8 cellular contexts compared by ENCODE assay signal in the genomic region with DNA sequence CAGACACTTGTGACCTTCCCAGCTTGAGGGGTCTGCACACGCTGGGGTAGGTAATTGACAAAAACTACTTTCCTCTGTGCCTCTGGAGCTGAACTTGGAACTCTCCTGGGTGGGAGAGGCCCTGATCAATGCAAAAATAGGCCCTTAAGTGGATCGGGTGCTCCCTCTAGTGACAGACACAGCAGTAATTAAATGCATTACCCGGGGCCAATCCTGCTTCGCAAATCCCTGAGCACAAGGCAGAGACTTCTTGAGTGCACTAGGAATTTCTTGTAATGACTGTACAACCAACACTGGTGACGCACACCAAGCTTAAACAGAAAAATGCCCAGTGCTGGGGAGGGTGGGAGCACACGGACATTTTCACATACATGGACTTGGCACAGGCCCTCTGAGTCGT. TPM values are rescaled to one million over a fixed set of nuclear protein-coding genes. Genes with fewer than 3 reads are reported as not detected.
A peak's percentile ranks its signal among the peaks of the same experiment; 100 is the strongest.
DNase-seq lines count a peak whose midpoint lies in the region; ATAC-seq, FAIRE-seq and TF ChIP-seq lines count a peak whose summit lies in the region.

No MANE protein-coding gene starts in this region.

- peaks cover 32% of the 10 kb centered on the region for H3K4me1 Mint-ChIP-seq in activated naive CD4-positive, alpha-beta T cell treated with anti-CD3 and anti-CD28 coated beads, Interleukin-2, amount 10 ng/mL, durations not matched to agents 7 days and 5 days

- CTCF ChIA-PET in Panc1 (lab: Charles Lee), result interaction anchor here (0.5 to 0.7 kb wide), 4 partner anchors 203 to 277 kb away, joined by 3 to 12 read pairs (median 8); no protein-coding TSS in a partner anchor
- CTCF ChIA-PET in activated naive CD4-positive, alpha-beta T cell treated with anti-CD3 and anti-CD28 coated beads, Interleukin-2, amount 10 ng/mL, durations not matched to agents 7 days and 5 days (lab: Charles Lee), result interaction anchor here (0.7 to 2.9 kb wide), 11 partner anchors 21 to 329 kb away, joined by 3 to 15 read pairs (median 4); no protein-coding TSS in a partner anchor

- H3K36me3 ChIP-seq in Panc1 (ENCODE audit: control insufficient read depth, insufficient read depth, low read length), result no peaks in the 10 kb centered on the region
- no peaks in the 10 kb centered on the region for H3K36me3 ChIP-seq in gastroesophageal sphincter
- no peaks in the 10 kb centered on the region for H3K36me3 ChIP-seq in pancreas

- FAIRE-seq in HTR-8/SVneo (lab: Jason Lieb, UNC), result no peak
- FAIRE-seq in pancreas (lab: Jason Lieb, UNC), result no peak

- H3K27me3 Mint-ChIP-seq in activated naive CD4-positive, alpha-beta T cell treated with anti-CD3 and anti-CD28 coated beads, Interleukin-2, amount 10 ng/mL, durations not matched to agents 7 days and 5 days, result peaks cover 48% of the 10 kb centered on the region

- no peak for TF ChIP-seq EP300 in gastroesophageal sphincter (IDR thresholded peaks at IDR 0.05)

- H3K9me3 Mint-ChIP-seq in activated naive CD4-positive, alpha-beta T cell treated with anti-CD3 and anti-CD28 coated beads, Interleukin-2, amount 10 ng/mL, durations not matched to agents 7 days and 5 days, result no peaks in the 10 kb centered on the region

- peak; percentile 86 for DNase-seq in D341Med (ENCODE audit: low spot score)
- DNase-seq in HTR-8/SVneo (ENCODE audit: insufficient read length, low spot score), result peak; percentile 89
- peak; percentile 60 for DNase-seq in Panc1 (ENCODE audit: low read depth, low spot score)
- DNase-seq in activated naive CD4-positive, alpha-beta T cell treated with anti-CD3 and anti-CD28 coated beads, Interleukin-2, amount 10 ng/mL, durations not matched to agents 7 days and 5 days, result peak; percentile 72
- peak in 3 of 6 donors; percentile 40 to 68 (median 45) for DNase-seq in pancreas

- POLR2A ChIA-PET in Panc1 (lab: Charles Lee), result no interaction called here

- no peaks in the 10 kb centered on the region for H3K9me3 ChIP-seq in Panc1 (ENCODE audit: control insufficient read depth, insufficient read depth, low read depth, low read length)
- no peaks in the 10 kb centered on the region for H3K9me3 ChIP-seq in gastroesophageal sphincter
- no peaks in the 10 kb centered on the region for H3K9me3 ChIP-seq in pancreas

- no peak for TF ChIP-seq POLR2A in gastroesophageal sphincter (IDR thresholded peaks at IDR 0.05)

- no peak overlapping the region for H3K27ac ChIP-seq in Panc1 (ENCODE audit: low read length)
- H3K27ac ChIP-seq in gastroesophageal sphincter, result no peak overlapping the region
- H3K27ac ChIP-seq in pancreas, result no peak overlapping the region

- BruUV-seq in Panc1 (replicated peaks; lab: Mats Ljungman, UMichigan), result no TSS peak

- H3K27me3 ChIP-seq in Panc1 (ENCODE audit: control insufficient read depth, insufficient read depth, low read length) (no peaks in the 10 kb centered on the region), gastroesophageal sphincter (peaks cover 27% of the 10 kb centered on the region), pancreas (no peaks in the 10 kb centered on the region)

- intact Hi-C loops in Panc1 (cut with micrococcal nuclease; ENCODE audit: unreplicated experiment) (no loop called here), pancreas (cut with DNase I) (loop anchor here in 2 of 3 donors (5.0 to 10.0 kb wide), 2 partner anchors 273 to 276 kb away; a partner anchor contains a TSS)

- no peaks in the 10 kb centered on the region for H3K4me1 ChIP-seq in Panc1 (ENCODE audit: control insufficient read depth, insufficient read depth, low read length)
- no peaks in the 10 kb centered on the region for H3K4me1 ChIP-seq in gastroesophageal sphincter
- H3K4me1 ChIP-seq in pancreas, result no peaks in the 10 kb centered on the region

- no CpG with 5 or more reads among the region's 7 CpGs for WGBS in gastroesophageal sphincter (ENCODE audit: low coverage in 1 of 2), 2 donors
- WGBS in pancreas, 2 donors, result 10 to 14% methylated on average over 7 of the region's 7 CpGs

- H3K4me3 ChIP-seq in Panc1 (ENCODE audit: low read depth in 2 of 2, low read length in 2 of 2), result no peak overlapping the region
- H3K4me3 ChIP-seq in gastroesophageal sphincter, result no peak overlapping the region
- no peak overlapping the region for H3K4me3 ChIP-seq in pancreas

- peak; percentile 95 for TF ChIP-seq CTCF in Panc1 (IDR thresholded peaks at IDR 0.05)
- peak in 3 of 4 experiments; percentile 59 to 67 (median 60) for TF ChIP-seq CTCF in gastroesophageal sphincter (IDR thresholded peaks at IDR 0.05)
- peak in 2 of 4 donors; percentile 36 to 55 for TF ChIP-seq CTCF in pancreas (IDR thresholded peaks at IDR 0.05)

- no peak overlapping the region for H3K4me3 Mint-ChIP-seq in activated naive CD4-positive, alpha-beta T cell treated with anti-CD3 and anti-CD28 coated beads, Interleukin-2, amount 10 ng/mL, durations not matched to agents 7 days and 5 days

- ATAC-seq in Panc1 (peak; percentile 95), gastroesophageal sphincter (peak; percentile 58), pancreas (peak; percentile 75 to 99 (median 94)), HG02970 (IDR thresholded peaks at IDR 0.05; ENCODE audit: low FRiP score, unreplicated experiment) (no peak), GM19351 (IDR thresholded peaks at IDR 0.05; ENCODE audit: unreplicated experiment) (no peak)

- H3K36me3 Mint-ChIP-seq in activated naive CD4-positive, alpha-beta T cell treated with anti-CD3 and anti-CD28 coated beads, Interleukin-2, amount 10 ng/mL, durations not matched to agents 7 days and 5 days, result no peaks in the 10 kb centered on the region

- H3K27ac Mint-ChIP-seq in activated naive CD4-positive, alpha-beta T cell treated with anti-CD3 and anti-CD28 coated beads, Interleukin-2, amount 10 ng/mL, durations not matched to agents 7 days and 5 days, result no peak overlapping the region

- in situ Hi-C loops in Panc1 (cut with HindIII; ENCODE audit: low pct_unique_long_range_greater_than_20kb, low sequenced_read_pairs), result no loop called here

RNA-seq across cellular contexts. Expression of a gene that starts 10.6 kb away (rescaled TPM):
- 635 TPM for total RNA-seq in Panc1 (2021; ENCODE audit: unreplicated experiment)
- polyA plus RNA-seq in Panc1 (2012; ENCODE audit: insufficient read length), result 684 TPM
- 10 to 100 TPM; 12.6 to 17.7 (median 15.4) TPM for total RNA-seq in gastroesophageal sphincter
- total RNA-seq in pancreas, result 1 to 10 TPM; 2.0 to 7.3 (median 5.1) TPM
- polyA plus RNA-seq in pancreas, result 1 to 10 TPM; 3.6 to 5.0 TPM

RNA-seq across cellular contexts. Expression of a gene that starts 24.9 kb away (rescaled TPM):
- 0.03 TPM for total RNA-seq in Panc1 (2021; ENCODE audit: unreplicated experiment)
- 0.21 TPM for polyA plus RNA-seq in Panc1 (2012; ENCODE audit: insufficient read length)
- not detected for total RNA-seq in gastroesophageal sphincter
- total RNA-seq in pancreas, result under 1 TPM in 3 of 6 donors, not detected in 3; 0.05 to 0.16 (median 0.06) TPM
- polyA plus RNA-seq in pancreas, result under 1 TPM; 0.04 to 0.33 TPM

RNA-seq across cellular contexts. Expression of a gene that starts 32.5 kb away (rescaled TPM):
- total RNA-seq in Panc1 (2021; ENCODE audit: unreplicated experiment) (2,154 TPM), gastroesophageal sphincter (100 to 1,000 TPM; 174 to 282 (median 271) TPM), pancreas (1,000 to 10,000 TPM in 1 of 6 donors, 100 to 1,000 TPM in 5; 420 to 1,198 (median 819) TPM)
- 3,316 TPM for polyA plus RNA-seq in Panc1 (2012; ENCODE audit: insufficient read length)
- 1,000 to 10,000 TPM in 1 of 2 donors, 100 to 1,000 TPM in 1; 738 to 1,109 TPM for polyA plus RNA-seq in pancreas

RNA-seq across cellular contexts. Expression of a gene that starts 34.1 kb away (rescaled TPM):
- total RNA-seq in Panc1 (2021; ENCODE audit: unreplicated experiment) (7.4 TPM), gastroesophageal sphincter (1 to 10 TPM in 2 of 4 donors, not detected in 2; 1.6 to 6.0 TPM), pancreas (10 to 100 TPM; 14.7 to 32.7 (median 21.3) TPM)
- 25.3 TPM for polyA plus RNA-seq in Panc1 (2012; ENCODE audit: insufficient read length)
- under 1 TPM; 0.42 TPM for polyA plus RNA-seq in pancreas

RNA-seq across cellular contexts. Expression of a gene that starts 41.6 kb away (rescaled TPM):
- total RNA-seq in Panc1 (2021; ENCODE audit: unreplicated experiment) (0.74 TPM), gastroesophageal sphincter (not detected), pancreas (not detected)
- not detected for polyA plus RNA-seq in Panc1 (2012; ENCODE audit: insufficient read length)
- under 1 TPM in 1 of 2 donors, not detected in 1; 0.45 TPM for polyA plus RNA-seq in pancreas

Comparison
In these comparisons a context has a peak if more than half of its experiments do, and no peak if none do; other contexts are left out.
1. ATAC-seq: peak in Panc1 (single experiment), gastroesophageal sphincter (single experiment) and pancreas (4 of 4); none in HG02970 (single experiment) and GM19351 (single experiment).
2. RNA of a gene that starts 10.6 kb away (total RNA-seq): 635 TPM in Panc1 (single experiment); 12.6 to 17.7 TPM in gastroesophageal sphincter and 2.0 to 7.3 TPM in pancreas; every median in the first group is over 10 times any median in the second.